In genomic region chr21:27772816-27773215, GRCh38 we compare ENCODE assay signal across 15 cellular contexts.
A peak's percentile ranks its signal among the peaks of the same experiment; 100 is the strongest.
DNase-seq lines count a peak whose midpoint lies in the region; ATAC-seq and TF ChIP-seq lines count a peak whose summit lies in the region.
"Had no signal": no experiment of that assay in that cellular context is flagged by ENCODE, and none has a peak within 500 bp of the region (broad histone marks: within the 10 kb centered on the region; RNA-seq: fewer than 3 reads in every experiment).

No MANE protein-coding gene starts in this region.

- peak overlapping the region; percentile 73 for H3K27ac ChIP-seq in left ventricle myocardium inferior (replicated peaks)
- H3K27ac ChIP-seq: A549, BLaER1 had no signal

- no peak overlapping the region for H3K4me3 ChIP-seq in left ventricle myocardium inferior
- H3K4me3 ChIP-seq: A549, BLaER1 had no signal

- no peak for ATAC-seq in HG02642 (IDR thresholded peaks at IDR 0.05; ENCODE audit: poor library complexity, unreplicated experiment)
- ATAC-seq in HG03039 (IDR thresholded peaks at IDR 0.05; ENCODE audit: unreplicated experiment), result no peak
- ATAC-seq in omental fat pad (ENCODE audit: low FRiP score), result no peak
- ATAC-seq: A549 had no signal

- TF ChIP-seq CTCF in left ventricle myocardium inferior (IDR thresholded peaks at IDR 0.05; ENCODE audit: borderline replicate concordance) (no peak), omental fat pad (IDR thresholded peaks at IDR 0.05) (no peak)

- H3K36me3 ChIP-seq in left ventricle myocardium inferior, result no peaks in the 10 kb centered on the region
- H3K36me3 ChIP-seq: BLaER1 had no signal

- intact Hi-C loops in left ventricle myocardium inferior (cut with micrococcal nuclease), result no loop called here
- intact Hi-C loops in cardiac septum (cut with DNase I), result no loop called here

- DNase-seq in left ventricle myocardium inferior (no peak), cardiac septum (ENCODE audit: low spot score) (no peak), NCI-H446 treated with DMSO at 0.1 percent for 48 hours (lab: John Stamatoyannopoulos, UW) (peak; percentile 62), fibroblast of peridontal ligament (ENCODE audit: extremely low read depth) (peak; percentile 88), omental fat pad (ENCODE audit: low spot score) (no peak), kidney glomerular epithelial cell (lab: John Stamatoyannopoulos, UW) (no peak)
- DNase-seq: CD8-positive, alpha-beta memory T cell; MM.1S; NCI-H1105; NCI-H1694 treated with DMSO at 0.1 percent for 48 hours; NCI-H510A had no signal

- H3K4me1 ChIP-seq in left ventricle myocardium inferior, result peaks cover 33% of the 10 kb centered on the region
- H3K4me1 ChIP-seq: A549, BLaER1 had no signal

- H3K27me3 ChIP-seq in left ventricle myocardium inferior (ENCODE audit: low read depth), result no peaks in the 10 kb centered on the region
- H3K27me3 ChIP-seq: BLaER1 had no signal

- H3K9me3 ChIP-seq in left ventricle myocardium inferior (replicated peaks), result no peaks in the 10 kb centered on the region
- H3K9me3 ChIP-seq: A549, BLaER1 had no signal

Comparison
In these comparisons a context has a peak if more than half of its experiments do, and no peak if none do; other contexts are left out.
1. DNase-seq: peak in NCI-H446 treated with DMSO at 0.1 percent for 48 hours (single experiment) and fibroblast of peridontal ligament (single experiment); none in left ventricle myocardium inferior (single experiment), cardiac septum (single experiment), omental fat pad (single experiment) and kidney glomerular epithelial cell (single experiment).